In the genomic region with DNA sequence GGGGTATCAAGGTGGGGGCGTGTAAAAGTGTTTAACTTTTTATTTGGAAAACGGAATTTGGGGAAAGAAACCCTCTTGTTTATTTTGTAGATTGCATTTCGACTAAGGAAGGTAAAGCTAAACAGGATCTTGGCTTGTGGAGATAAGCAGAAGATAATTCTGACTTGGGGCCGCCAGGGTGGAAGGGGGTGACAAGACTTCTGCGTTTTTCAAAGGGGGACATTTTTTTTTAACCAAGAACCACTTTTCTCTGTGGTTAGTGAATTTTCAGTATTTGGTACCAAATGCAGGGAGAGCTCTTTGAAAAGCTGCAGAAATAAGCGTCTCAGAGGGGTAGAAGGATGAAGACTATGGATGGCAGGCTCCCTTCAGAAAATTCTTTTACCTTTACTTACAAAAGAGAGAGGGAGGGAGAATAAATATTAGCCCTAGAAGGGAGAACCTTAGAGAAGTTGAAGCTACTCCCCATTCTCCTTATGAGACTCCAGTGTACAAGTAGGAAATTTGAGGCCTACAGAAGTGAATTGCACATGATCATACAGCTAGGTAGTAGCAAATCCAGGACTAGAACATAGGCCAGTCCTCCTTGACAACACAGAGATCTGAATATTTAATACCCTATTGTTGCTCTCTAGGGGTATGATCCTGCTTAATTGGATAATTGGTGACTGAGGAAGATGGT, we compare ENCODE assay signal across 8 cellular contexts. TPM values are rescaled to one million over a fixed set of nuclear protein-coding genes. Genes with fewer than 3 reads are reported as not detected.
DNase-seq lines count a peak whose midpoint lies in the region; ATAC-seq and TF ChIP-seq lines count a peak whose summit lies in the region.

No MANE protein-coding gene starts in this region.

- H3K27ac ChIP-seq in Peyer's patch (peak overlapping the region; percentile 68 to 92 (median 82)), esophagus muscularis mucosa (replicated peaks in 1 of 4) (peak overlapping the region; percentile 79 to 88 (median 80)), prostate gland (peak overlapping the region; percentile 58 to 71), caudate nucleus (ENCODE audit: low read depth, low read length) (no peak overlapping the region)

- TF ChIP-seq CTCF in GM12865 (IDR thresholded peaks at IDR 0.05; ENCODE audit: insufficient read depth, low read depth, low read length, missing control alignments), result no peak
- no peak for TF ChIP-seq CTCF in Peyer's patch (IDR thresholded peaks at IDR 0.05)
- no peak for TF ChIP-seq CTCF in esophagus muscularis mucosa (IDR thresholded peaks at IDR 0.05)
- TF ChIP-seq CTCF in prostate gland (IDR thresholded peaks at IDR 0.05), result no peak
- no peak for TF ChIP-seq CTCF in GM10266 (IDR thresholded peaks at IDR 0.05; ENCODE audit: control insufficient read depth, insufficient read depth, low read depth, missing control alignments)

- peaks cover 0 to 12% (median 0%) of the 10 kb centered on the region in 3 donors for H3K36me3 ChIP-seq in Peyer's patch
- H3K36me3 ChIP-seq in esophagus muscularis mucosa, result peaks cover 11 to 24% (median 22%) of the 10 kb centered on the region in 4 donors
- peaks cover 0 to 9% of the 10 kb centered on the region in 2 donors for H3K36me3 ChIP-seq in prostate gland

- intact Hi-C loops in esophagus muscularis mucosa (cut with DNase I) (no loop called here), prostate gland (cut with DNase I) (no loop called here)

- no peak for TF ChIP-seq EP300 in esophagus muscularis mucosa (IDR thresholded peaks at IDR 0.05)

- no peaks in the 10 kb centered on the region for H3K9me3 ChIP-seq in Peyer's patch
- no peaks in the 10 kb centered on the region for H3K9me3 ChIP-seq in esophagus muscularis mucosa
- no peaks in the 10 kb centered on the region for H3K9me3 ChIP-seq in prostate gland

- WGBS in esophagus muscularis mucosa, result 14% methylated on average over 6 of the region's 6 CpGs
- 9% methylated on average over 6 of the region's 6 CpGs for WGBS in prostate gland

- H3K27me3 ChIP-seq in Peyer's patch, result no peaks in the 10 kb centered on the region
- H3K27me3 ChIP-seq in esophagus muscularis mucosa, result no peaks in the 10 kb centered on the region
- H3K27me3 ChIP-seq in prostate gland (replicated peaks; ENCODE audit: insufficient read depth), result no peaks in the 10 kb centered on the region

- peak overlapping the region; percentile 85 for H3K4me3 ChIP-seq in GM12865 (ENCODE audit: low read depth, low read length)
- H3K4me3 ChIP-seq in Peyer's patch, result peak overlapping the region; percentile 73 to 92 (median 88)
- H3K4me3 ChIP-seq in esophagus muscularis mucosa, result peak overlapping the region; percentile 76 to 88 (median 81)
- H3K4me3 ChIP-seq in prostate gland, result peak overlapping the region; percentile 63 to 81

- no peak for DNase-seq in GM12865 (ENCODE audit: low read depth)
- no peak for DNase-seq in Peyer's patch
- DNase-seq in esophagus muscularis mucosa (ENCODE audit: extremely low spot score), result no peak
- DNase-seq in prostate gland (ENCODE audit: low spot score), result no peak
- DNase-seq in GM10266 (ENCODE audit: extremely low spot score), result no peak
- DNase-seq in NCI-H345 (lab: John Stamatoyannopoulos, UW), result no peak
- DNase-seq in caudate nucleus (lab: John Stamatoyannopoulos, UW), result no peak

- peaks cover 0 to 12% (median 4%) of the 10 kb centered on the region in 4 donors for H3K4me1 ChIP-seq in Peyer's patch
- peaks cover 11 to 18% (median 14%) of the 10 kb centered on the region in 4 donors for H3K4me1 ChIP-seq in esophagus muscularis mucosa
- peaks cover 6% of the 10 kb centered on the region for H3K4me1 ChIP-seq in prostate gland (replicated peaks)

- no peak for ATAC-seq in HG03442 (IDR thresholded peaks at IDR 0.05; ENCODE audit: unreplicated experiment)

- TF ChIP-seq POLR2A in Peyer's patch (IDR thresholded peaks at IDR 0.05), result no peak
- no peak for TF ChIP-seq POLR2A in esophagus muscularis mucosa (IDR thresholded peaks at IDR 0.05; ENCODE audit: low read depth)
- TF ChIP-seq POLR2A in prostate gland (IDR thresholded peaks at IDR 0.05), result no peak

RNA-seq across cellular contexts. Expression of a gene that starts 0.8 kb away (rescaled TPM):
- total RNA-seq in Peyer's patch, result 100 to 1,000 TPM in 1 of 4 donors, 10 to 100 TPM in 3; 30.3 to 114 (median 52.9) TPM
- 10 to 100 TPM; 27.0 to 64.5 (median 37.2) TPM for total RNA-seq in esophagus muscularis mucosa
- 100 to 1,000 TPM in 1 of 2 donors, 10 to 100 TPM in 1; 54.5 to 195 TPM for total RNA-seq in prostate gland

RNA-seq across cellular contexts. Expression of a gene that starts 5.9 kb away (rescaled TPM):
- total RNA-seq in Peyer's patch (100 to 1,000 TPM in 1 of 4 donors, 10 to 100 TPM in 3; 63.0 to 116 (median 82.9) TPM), esophagus muscularis mucosa (100 to 1,000 TPM in 3 of 4 donors, 10 to 100 TPM in 1; 83.9 to 149 (median 123) TPM), prostate gland (10 to 100 TPM; 64.9 to 90.4 TPM)

RNA-seq across cellular contexts. Expression of a gene that starts 15.2 kb away (rescaled TPM):
- total RNA-seq in Peyer's patch (100 to 1,000 TPM in 3 of 4 donors, 10 to 100 TPM in 1; 30.5 to 787 (median 367) TPM), esophagus muscularis mucosa (10 to 100 TPM in 3 of 4 donors, 1 to 10 TPM in 1; 9.6 to 22.9 (median 15.3) TPM), prostate gland (1 to 10 TPM; 4.6 to 8.1 TPM)

RNA-seq across cellular contexts. Expression of a gene that starts 41.1 kb away (rescaled TPM):
- 100 to 1,000 TPM in 3 of 4 donors, 10 to 100 TPM in 1; 69.3 to 250 (median 221) TPM for total RNA-seq in Peyer's patch
- total RNA-seq in esophagus muscularis mucosa, result 100 to 1,000 TPM; 111 to 279 (median 197) TPM
- total RNA-seq in prostate gland, result 100 to 1,000 TPM; 124 to 150 TPM

RNA-seq across cellular contexts. Expression of a gene that starts 52.6 kb away (rescaled TPM):
- 1 to 10 TPM in 3 of 4 donors, under 1 TPM in 1; 0.57 to 2.1 (median 1.4) TPM for total RNA-seq in Peyer's patch
- under 1 TPM; 0.26 to 0.66 (median 0.38) TPM for total RNA-seq in esophagus muscularis mucosa
- total RNA-seq in prostate gland, result 1 to 10 TPM in 1 of 2 donors, under 1 TPM in 1; 0.62 to 1.0 TPM
